8 cellular contexts compared by ENCODE assay signal in genomic region chr7:151315038-151315655, GRCh38. TPM values are rescaled to one million over a fixed set of nuclear protein-coding genes. Genes with fewer than 3 reads are reported as not detected.
DNase-seq lines count a peak whose midpoint lies in the region; ATAC-seq, FAIRE-seq and TF ChIP-seq lines count a peak whose summit lies in the region.

No MANE protein-coding gene starts in this region.

- intact Hi-C loops in left colon (cut with DNase I, micrococcal nuclease), result loop anchor here in 1 of 2 donors (2.0 kb wide), 1 partner anchor 36 kb away; no protein-coding TSS in a partner anchor

- H3K27ac Mint-ChIP-seq in central memory CD8-positive, alpha-beta T cell (ENCODE audit: low read depth), result no peak overlapping the region

- H3K36me3 Mint-ChIP-seq in central memory CD8-positive, alpha-beta T cell (ENCODE audit: insufficient read depth), result no peaks in the 10 kb centered on the region

- peak; percentile 42 for DNase-seq in COR-L47 (lab: John Stamatoyannopoulos, UW)
- DNase-seq in H54 (ENCODE audit: insufficient read length, low spot score), result peak; percentile 52
- DNase-seq in NCI-H2171 treated with DMSO at 0.1 percent for 48 hours (lab: John Stamatoyannopoulos, UW), result peak; percentile 72
- DNase-seq in activated CD4-positive, CD25-positive, alpha-beta regulatory T cell treated with anti-CD3 and anti-CD28 coated beads, Interleukin-2, amount 50 U/mL, for 72 hours, result peak; percentile 74
- DNase-seq in central memory CD8-positive, alpha-beta T cell (ENCODE audit: low spot score in 2 of 2), result peak; percentile 68 to 74
- DNase-seq in left colon, result peak; percentile 45 to 70
- DNase-seq in stimulated activated CD4-positive, alpha-beta T cell treated with anti-CD3 and anti-CD28 coated beads, Interleukin-4, amount 100 ng/mL, for 4 hours, result peak; percentile 55 to 67

- FAIRE-seq in H54 (lab: Jason Lieb, UNC), result no peak

- no peak overlapping the region for H3K4me3 Mint-ChIP-seq in central memory CD8-positive, alpha-beta T cell

- H3K9me3 Mint-ChIP-seq in central memory CD8-positive, alpha-beta T cell, result peaks cover 6% of the 10 kb centered on the region

- no peaks in the 10 kb centered on the region for H3K27me3 Mint-ChIP-seq in central memory CD8-positive, alpha-beta T cell

- no peaks in the 10 kb centered on the region for H3K4me1 Mint-ChIP-seq in central memory CD8-positive, alpha-beta T cell

- no peak for TF ChIP-seq POLR2A in H54 (IDR thresholded peaks at IDR 0.05; ENCODE audit: low read depth, low read length)

- peak; percentile 87 for ATAC-seq in central memory CD8-positive, alpha-beta T cell (replicated peaks; ENCODE audit: extremely low read depth, poor library complexity, severe bottlenecking)
- ATAC-seq in left colon (peak; percentile 67), GM18861 (IDR thresholded peaks at IDR 0.05; ENCODE audit: unreplicated experiment) (no peak)

RNA-seq across cellular contexts. Expression of gene NUB1, which starts 26.5 kb away (rescaled TPM):
- 10 to 100 TPM; 50.7 to 53.3 TPM for total RNA-seq in left colon
